ENCODE assay signal across 8 cellular contexts in the genomic region with DNA sequence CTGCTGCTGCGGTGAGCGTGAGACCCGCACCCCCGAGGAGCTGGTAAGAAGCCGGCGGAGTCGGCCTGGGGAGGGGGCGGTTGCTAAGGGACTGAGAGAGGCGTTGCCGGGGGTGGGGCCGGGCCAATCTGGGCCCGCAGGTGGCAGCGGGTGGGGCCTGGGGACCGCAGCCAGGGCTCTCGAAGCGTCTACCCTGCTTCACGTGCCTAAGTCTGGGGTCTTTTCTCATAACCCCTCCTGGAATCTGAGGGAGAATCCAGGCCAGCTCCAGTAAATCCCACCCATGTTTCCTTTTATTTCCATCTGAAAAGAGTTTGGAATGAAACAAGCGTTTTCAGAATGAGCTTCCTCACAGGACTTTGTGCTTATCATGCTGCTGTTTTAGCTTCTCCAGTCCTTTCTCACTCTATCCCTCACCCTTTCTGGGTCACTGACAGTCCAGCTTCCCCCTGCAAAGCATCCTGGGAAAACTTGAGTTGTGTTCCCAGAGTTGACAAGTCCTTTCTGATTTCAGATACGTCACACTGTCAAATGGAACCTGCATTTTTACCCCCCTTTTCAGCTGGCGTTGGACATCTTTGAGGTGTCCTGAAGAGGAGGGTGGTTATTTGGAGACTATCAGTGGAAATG. TPM values are rescaled to one million over a fixed set of nuclear protein-coding genes. Genes with fewer than 3 reads are reported as not detected.
DNase-seq lines count a peak whose midpoint lies in the region; ATAC-seq and TF ChIP-seq lines count a peak whose summit lies in the region.

No MANE protein-coding gene starts in this region.

- H3K27ac Mint-ChIP-seq in WTC11 = peak overlapping the region; percentile 99
- peak overlapping the region; percentile 98 for H3K27ac Mint-ChIP-seq in osteocyte (ENCODE audit: unreplicated experiment)

- H3K27me3 ChIP-seq in gastroesophageal sphincter = no peaks in the 10 kb centered on the region

- H3K27me3 Mint-ChIP-seq in WTC11 (ENCODE audit: low read depth) (no peaks in the 10 kb centered on the region), osteocyte (ENCODE audit: unreplicated experiment) (no peaks in the 10 kb centered on the region)

- H3K27ac ChIP-seq in gastroesophageal sphincter = peak overlapping the region; percentile 59 to 99 (median 96)

- H3K9me3 ChIP-seq in gastroesophageal sphincter = no peaks in the 10 kb centered on the region

- peaks cover 57% of the 10 kb centered on the region for H3K4me1 Mint-ChIP-seq in WTC11
- H3K4me1 Mint-ChIP-seq in osteocyte (ENCODE audit: unreplicated experiment) = peaks cover 62% of the 10 kb centered on the region

- POLR2A ChIA-PET in WTC11 (lab: Charles Lee) = interaction anchor here (0.6 to 1.5 kb wide), 4 partner anchors 19 to 486 kb away, joined by 3 to 8 read pairs (median 4); a partner anchor contains a TSS

- TF ChIP-seq CTCF in WTC11 (IDR thresholded peaks at IDR 0.05) (no peak), gastroesophageal sphincter (IDR thresholded peaks at IDR 0.05) (no peak), osteocyte (IDR thresholded peaks at IDR 0.05) (no peak)

- H3K9me3 Mint-ChIP-seq in WTC11 = no peaks in the 10 kb centered on the region
- H3K9me3 Mint-ChIP-seq in osteocyte (ENCODE audit: unreplicated experiment) = no peaks in the 10 kb centered on the region

- no peak for TF ChIP-seq POLR2A in gastroesophageal sphincter (IDR thresholded peaks at IDR 0.05)

- peaks cover 0 to 78% (median 19%) of the 10 kb centered on the region in 3 donors for H3K4me1 ChIP-seq in gastroesophageal sphincter

- H3K36me3 ChIP-seq in gastroesophageal sphincter = peaks cover 0 to 34% of the 10 kb centered on the region in 2 donors

- H3K36me3 Mint-ChIP-seq in WTC11 (peaks cover 19% of the 10 kb centered on the region), osteocyte (ENCODE audit: unreplicated experiment) (peaks cover 20% of the 10 kb centered on the region)

- ATAC-seq in GM19463 (IDR thresholded peaks at IDR 0.05; ENCODE audit: unreplicated experiment) = peak; percentile 42
- ATAC-seq in HG03469 (IDR thresholded peaks at IDR 0.05; ENCODE audit: unreplicated experiment) = peak; percentile 18
- ATAC-seq in WTC11 = peak; percentile 4
- peak; percentile 40 for ATAC-seq in gastroesophageal sphincter

- H3K4me3 ChIP-seq in gastroesophageal sphincter = peak overlapping the region; percentile 66 to 92

- TF ChIP-seq EP300 in gastroesophageal sphincter (IDR thresholded peaks at IDR 0.05) = peak; percentile 17

- H3K4me3 Mint-ChIP-seq in WTC11 (peak overlapping the region; percentile 99), osteocyte (ENCODE audit: unreplicated experiment) (peak overlapping the region; percentile 100)

- WGBS in gastroesophageal sphincter (ENCODE audit: low coverage in 1 of 2), 2 donors = 0 to 3% methylated on average over 3 to 4 of the region's 20 CpGs

- DNase-seq in ELR (ENCODE audit: low read depth) (peak; percentile 39), WTC11 (ENCODE audit: low spot score) (no peak), osteocyte (ENCODE audit: extremely low spot score, unreplicated experiment) (no peak), mucosa of gallbladder (ENCODE audit: low spot score) (no peak), NCI-H1105 treated with DMSO at 0.1 percent for 48 hours (lab: John Stamatoyannopoulos, UW) (no peak)

- CTCF ChIA-PET in WTC11 (lab: Charles Lee) = interaction anchor here (1.2 to 3.4 kb wide), 5 partner anchors 21 to 161 kb away, joined by 3 to 17 read pairs (median 5); no protein-coding TSS in a partner anchor

TF ChIP-seq in WTC11, 78 proteins besides CTCF, POLR2A, EP300 and RAD21:
- TF ChIP-seq, protein P1, sequence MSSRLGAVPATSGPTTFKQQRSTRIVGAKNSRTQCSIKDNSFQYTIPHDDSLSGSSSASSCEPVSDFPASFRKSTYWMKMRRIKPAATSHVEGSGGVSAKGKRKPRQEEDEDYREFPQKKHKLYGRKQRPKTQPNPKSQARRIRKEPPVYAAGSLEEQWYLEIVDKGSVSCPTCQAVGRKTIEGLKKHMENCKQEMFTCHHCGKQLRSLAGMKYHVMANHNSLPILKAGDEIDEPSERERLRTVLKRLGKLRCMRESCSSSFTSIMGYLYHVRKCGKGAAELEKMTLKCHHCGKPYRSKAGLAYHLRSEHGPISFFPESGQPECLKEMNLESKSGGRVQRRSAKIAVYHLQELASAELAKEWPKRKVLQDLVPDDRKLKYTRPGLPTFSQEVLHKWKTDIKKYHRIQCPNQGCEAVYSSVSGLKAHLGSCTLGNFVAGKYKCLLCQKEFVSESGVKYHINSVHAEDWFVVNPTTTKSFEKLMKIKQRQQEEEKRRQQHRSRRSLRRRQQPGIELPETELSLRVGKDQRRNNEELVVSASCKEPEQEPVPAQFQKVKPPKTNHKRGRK (CRISPR knock-in tag; IDR thresholded peaks at IDR 0.05; ENCODE audit: borderline replicate concordance) = no peak
- TF ChIP-seq, protein P2, sequence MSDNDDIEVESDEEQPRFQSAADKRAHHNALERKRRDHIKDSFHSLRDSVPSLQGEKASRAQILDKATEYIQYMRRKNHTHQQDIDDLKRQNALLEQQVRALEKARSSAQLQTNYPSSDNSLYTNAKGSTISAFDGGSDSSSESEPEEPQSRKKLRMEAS (CRISPR knock-in tag; IDR thresholded peaks at IDR 0.05) = 0 out of 2 replicates have a peak, but pooled peaks have one; percentile 2

RNA-seq across cellular contexts. Expression of a gene that starts 0.4 kb away (rescaled TPM):
- total RNA-seq in WTC11 (2021) = 20.0 to 22.3 TPM (median 20.8 TPM) in 3 replicates
- 10 to 100 TPM; 12.8 to 23.8 (median 18.3) TPM for total RNA-seq in gastroesophageal sphincter
- 27.8 and 30.4 TPM in 2 replicates for total RNA-seq in osteocyte
- 27.1 TPM for total RNA-seq in mucosa of gallbladder

RNA-seq across cellular contexts. Expression of a gene that starts 0.7 kb away (rescaled TPM):
- total RNA-seq in WTC11 (2021) (19.4 to 23.4 TPM (median 22.6 TPM) in 3 replicates), gastroesophageal sphincter (10 to 100 TPM; 18.6 to 46.7 (median 27.9) TPM), osteocyte (30.5 and 33.2 TPM in 2 replicates), mucosa of gallbladder (47.2 TPM)

RNA-seq across cellular contexts. Expression of a gene that starts 41.2 kb away (rescaled TPM):
- not detected in 3 replicates for total RNA-seq in WTC11 (2021)
- under 1 TPM in 1 of 4 donors, not detected in 3; 0.93 TPM for total RNA-seq in gastroesophageal sphincter
- not detected in 2 replicates for total RNA-seq in osteocyte
- not detected for total RNA-seq in mucosa of gallbladder

RNA-seq across cellular contexts. Expression of a gene that starts 44.4 kb away (rescaled TPM):
- 1.2 to 3.1 TPM (median 2.8 TPM) in 3 replicates for total RNA-seq in WTC11 (2021)
- 1 to 10 TPM in 2 of 4 donors, under 1 TPM in 2; 0.35 to 1.4 (median 0.75) TPM for total RNA-seq in gastroesophageal sphincter
- total RNA-seq in osteocyte = not detected in 2 replicates
- 0.29 TPM for total RNA-seq in mucosa of gallbladder

RNA-seq across cellular contexts. Expression of a gene that starts 52.3 kb away (rescaled TPM):
- total RNA-seq in WTC11 (2021) = 0.27 TPM in 1 of 3 replicates, not detected in the others
- total RNA-seq in gastroesophageal sphincter = not detected
- not detected in 2 replicates for total RNA-seq in osteocyte
- not detected for total RNA-seq in mucosa of gallbladder
